8 cellular contexts compared by ENCODE assay signal in genomic region chr6:33586108-33586640, GRCh38. TPM values are rescaled to one million over a fixed set of nuclear protein-coding genes. Genes with fewer than 3 reads are reported as not detected.
DNase-seq lines count a peak whose midpoint lies in the region; ATAC-seq, FAIRE-seq and TF ChIP-seq lines count a peak whose summit lies in the region.

No MANE protein-coding gene starts in this region.

- no peak for TF ChIP-seq POLR2A in endothelial cell of umbilical vein (IDR thresholded peaks at IDR 0.05; ENCODE audit: low read depth, low read length)

- intact Hi-C loops in PC-3 (cut with micrococcal nuclease) (loop anchor here (10.0 kb wide), 1 partner anchor 91 kb away; no protein-coding TSS in a partner anchor), endothelial cell of umbilical vein (cut with micrococcal nuclease) (no loop called here)

- H2AFZ ChIP-seq in PC-3 (ENCODE audit: low read length) (peak overlapping the region; percentile 79; the same call in 1 of the 2 replicates), endothelial cell of umbilical vein (ENCODE audit: low read depth, low read length) (peak overlapping the region; percentile 89)

- H3K9me3 Mint-ChIP-seq in activated T-cell treated with anti-CD3 and anti-CD28 coated beads, Interleukin-2, amount 50 U/mL, for 72 hours: no peaks in the 10 kb centered on the region

- H3K4me3 ChIP-seq in PC-3 (ENCODE audit: low read length): no peak overlapping the region
- no peak overlapping the region for H3K4me3 ChIP-seq in endothelial cell of umbilical vein (replicated peaks in 1 of 3; ENCODE audit: insufficient read depth in 1 of 3, low read depth in 1 of 3, low read length in 3 of 3)

- H3K9me3 ChIP-seq in PC-3 (ENCODE audit: low read length) (no peaks in the 10 kb centered on the region), endothelial cell of umbilical vein (replicated peaks; ENCODE audit: control insufficient read depth, insufficient read depth, low read length) (no peaks in the 10 kb centered on the region)

- H3K27me3 ChIP-seq in PC-3 (ENCODE audit: low read length) (no peaks in the 10 kb centered on the region), endothelial cell of umbilical vein (ENCODE audit: control insufficient read depth in 2 of 2, insufficient read depth in 2 of 2, low read length in 2 of 2) (no peaks in the 10 kb centered on the region)

- BruUV-seq in PC-3 (replicated peaks; lab: Mats Ljungman, UMichigan) (no TSS peak), endothelial cell of umbilical vein (replicated peaks; lab: Mats Ljungman, UMichigan) (no TSS peak)

- DNase-seq in activated T-cell treated with anti-CD3 and anti-CD28 coated beads, Interleukin-2, amount 50 U/mL, for 72 hours: no peak
- DNase-seq in activated T-cell treated with anti-CD3 and anti-CD28 coated beads for 4 hours (no peak), PC-3 (no peak), endothelial cell of umbilical vein (ENCODE audit: low read depth, low spot score) (no peak)
- DNase-seq in stimulated activated naive CD8-positive, alpha-beta T cell treated with anti-CD3 and anti-CD28 coated beads, Interleukin-15, Interleukin-2, amounts not matched to agents 100 U/mL and 50 U/mL, for 24 hours: no peak

- H3K9me1 ChIP-seq in endothelial cell of umbilical vein (replicated peaks; ENCODE audit: control insufficient read depth, extremely low read depth, insufficient read depth, low read length): no peaks in the 10 kb centered on the region

- peaks cover 28% of the 10 kb centered on the region for H3K4me1 Mint-ChIP-seq in activated T-cell treated with anti-CD3 and anti-CD28 coated beads, Interleukin-2, amount 50 U/mL, for 72 hours (ENCODE audit: low read depth)

- H4K20me1 ChIP-seq in PC-3 (ENCODE audit: low read length) (no peaks in the 10 kb centered on the region), endothelial cell of umbilical vein (replicated peaks; ENCODE audit: control insufficient read depth, extremely low read depth, insufficient read depth, low read length) (no peaks in the 10 kb centered on the region)

- POLR2A ChIA-PET in PC-3 (lab: Charles Lee; ENCODE audit: unreplicated experiment) (no interaction called here), endothelial cell of umbilical vein (lab: Charles Lee) (no interaction called here)

- H3K27ac ChIP-seq in PC-3 (ENCODE audit: low read length) (no peak overlapping the region), endothelial cell of umbilical vein (ENCODE audit: insufficient read depth, low read depth, low read length) (no peak overlapping the region)

- H3K36me3 Mint-ChIP-seq in activated T-cell treated with anti-CD3 and anti-CD28 coated beads, Interleukin-2, amount 50 U/mL, for 72 hours (ENCODE audit: insufficient read depth in 2 of 2): no peaks in the 10 kb centered on the region

- peak overlapping the region; percentile 80 for H3K4me3 Mint-ChIP-seq in activated T-cell treated with anti-CD3 and anti-CD28 coated beads, Interleukin-2, amount 50 U/mL, for 72 hours

- peak overlapping the region; percentile 36; the same call in 1 of the 2 replicates for H3K4me2 ChIP-seq in PC-3 (ENCODE audit: low read length)
- H3K4me2 ChIP-seq in endothelial cell of umbilical vein (ENCODE audit: insufficient read depth, low read length): no peak overlapping the region

- H3K36me3 ChIP-seq in PC-3 (ENCODE audit: low read depth, low read length): no peaks in the 10 kb centered on the region
- no peaks in the 10 kb centered on the region for H3K36me3 ChIP-seq in endothelial cell of umbilical vein (ENCODE audit: control insufficient read depth in 2 of 2, extremely low read depth in 1 of 2, insufficient read depth in 2 of 2, low read length in 2 of 2)

- no peak overlapping the region for H3K9ac ChIP-seq in PC-3 (ENCODE audit: low read length)
- H3K9ac ChIP-seq in endothelial cell of umbilical vein (replicated peaks; ENCODE audit: extremely low read depth, insufficient read depth, low read length): no peak overlapping the region

- H3K79me2 ChIP-seq in PC-3 (ENCODE audit: low read length) (no peaks in the 10 kb centered on the region), endothelial cell of umbilical vein (ENCODE audit: control insufficient read depth, insufficient read depth, low read length) (no peaks in the 10 kb centered on the region)

- H3K4me1 ChIP-seq in PC-3 (ENCODE audit: insufficient read depth, low read length): peaks cover 25% of the 10 kb centered on the region
- peaks cover 24% of the 10 kb centered on the region for H3K4me1 ChIP-seq in endothelial cell of umbilical vein (ENCODE audit: control insufficient read depth, extremely low read depth, insufficient read depth, low read length)

- no peak for TF ChIP-seq CTCF in PC-3 (conservative IDR thresholded peaks at IDR 0.05; ENCODE audit: low read depth, low read length)
- no peak for TF ChIP-seq CTCF in endothelial cell of umbilical vein (IDR thresholded peaks at IDR 0.05; ENCODE audit: extremely low read depth in 1 of 2, insufficient read depth in 1 of 2, low read depth in 1 of 2, low read length in 2 of 2)

- no peak overlapping the region for H3K27ac Mint-ChIP-seq in activated T-cell treated with anti-CD3 and anti-CD28 coated beads, Interleukin-2, amount 50 U/mL, for 72 hours

- dilution Hi-C loops in endothelial cell of umbilical vein (cut with MboI; ENCODE audit: extremely low pct_ligation_motif_present, low sequenced_read_pairs): no loop called here

- H3K9me2 ChIP-seq in PC-3 (replicated peaks; ENCODE audit: low read length): no peaks in the 10 kb centered on the region

- no peaks in the 10 kb centered on the region for H3F3A ChIP-seq in PC-3 (ENCODE audit: low read length, unreplicated experiment)

- H3K27me3 Mint-ChIP-seq in activated T-cell treated with anti-CD3 and anti-CD28 coated beads, Interleukin-2, amount 50 U/mL, for 72 hours (ENCODE audit: low read depth): no peaks in the 10 kb centered on the region

- FAIRE-seq in endothelial cell of umbilical vein (lab: Jason Lieb, UNC): no peak

- peak in 1 of 2 donors; percentile 1 for ATAC-seq in activated T-cell treated with anti-CD3 and anti-CD28 coated beads, Interleukin-2, amount 50 U/mL, for 72 hours (replicated peaks in 1 of 2)
- ATAC-seq in PC-3 (no peak), HG03520 (IDR thresholded peaks at IDR 0.05; ENCODE audit: unreplicated experiment) (no peak), GM18519 (IDR thresholded peaks at IDR 0.05; ENCODE audit: low FRiP score, unreplicated experiment) (no peak), GM18867 (IDR thresholded peaks at IDR 0.05; ENCODE audit: unreplicated experiment) (no peak)
- peak; percentile 1 for ATAC-seq in stimulated activated naive CD8-positive, alpha-beta T cell treated with anti-CD3 and anti-CD28 coated beads, Interleukin-15, Interleukin-2, amounts not matched to agents 100 U/mL and 50 U/mL, for 24 hours

- CTCF ChIA-PET in PC-3 (lab: Charles Lee): interaction anchor here (0.6 to 1.0 kb wide), 2 partner anchors 49 to 160 kb away, joined by 3 read pairs; no protein-coding TSS in a partner anchor
- CTCF ChIA-PET in endothelial cell of umbilical vein (lab: Charles Lee): interaction anchor here (1.0 to 7.0 kb wide), 7 partner anchors 36 to 176 kb away, joined by 3 to 97 read pairs (median 4); no protein-coding TSS in a partner anchor

TF ChIP-seq in endothelial cell of umbilical vein, 7 proteins besides CTCF, POLR2A, EP300 and RAD21:
- TF ChIP-seq JUN (IDR thresholded peaks at IDR 0.05; ENCODE audit: borderline replicate concordance, insufficient read depth, insufficient read length, low read depth) (no peak), MAX (IDR thresholded peaks at IDR 0.05; ENCODE audit: insufficient read depth, insufficient read length) (no peak), GATA2 (IDR thresholded peaks at IDR 0.05; ENCODE audit: insufficient read depth, insufficient read length, low read depth, low read length) (no peak), FOS (IDR thresholded peaks at IDR 0.05; ENCODE audit: borderline replicate concordance, insufficient read depth, low read length) (no peak), EZH2 (IDR thresholded peaks at IDR 0.05; ENCODE audit: borderline replicate concordance, low read depth, low read length, severe bottlenecking) (no peak), POLR2AphosphoS5 (IDR thresholded peaks at IDR 0.05; ENCODE audit: insufficient read depth, low read depth, low read length) (no peak), MYC (IDR thresholded peaks at IDR 0.05; ENCODE audit: low read depth, low read length) (no peak)

RNA-seq across cellular contexts. Expression of gene BAK1, which starts 6.1 kb away (rescaled TPM):
- 10 to 100 TPM; 54.9 to 55.4 TPM for total RNA-seq in activated T-cell treated with anti-CD3 and anti-CD28 coated beads, Interleukin-2, amount 50 U/mL, for 72 hours
- 15.1 and 23.7 TPM in 2 replicates for total RNA-seq in PC-3 (2014; rRNA removed)
- 25.4 and 27.5 TPM in 2 replicates for total RNA-seq in endothelial cell of umbilical vein
- 37.1 and 39.8 TPM in 2 replicates for polyA plus RNA-seq in endothelial cell of umbilical vein
- 24.6 and 27.6 TPM in 2 replicates for polyA plus RNA-seq in endothelial cell of umbilical vein (2011; cell fraction: cytosol; rRNA removed)
- 15.3 and 17.0 TPM in 2 replicates for polyA plus RNA-seq in endothelial cell of umbilical vein (2011; cell fraction: nucleus; rRNA removed)
- polyA plus RNA-seq in endothelial cell of umbilical vein (2012): 29.1 and 30.7 TPM in 2 replicates
- polyA minus RNA-seq in endothelial cell of umbilical vein: 32.9 and 34.5 TPM in 2 replicates
- polyA minus RNA-seq in endothelial cell of umbilical vein (2011; cell fraction: cytosol; rRNA and poly(A)+ RNA removed): 19.3 TPM
- 6.8 and 7.2 TPM in 2 replicates for polyA minus RNA-seq in endothelial cell of umbilical vein (2011; cell fraction: nucleus; rRNA and poly(A)+ RNA removed)

RNA-seq across cellular contexts. Expression of gene ITPR3, which starts 34.9 kb away (rescaled TPM):
- 10 to 100 TPM; 49.9 to 52.5 TPM for total RNA-seq in activated T-cell treated with anti-CD3 and anti-CD28 coated beads, Interleukin-2, amount 50 U/mL, for 72 hours
- total RNA-seq in PC-3 (2014; rRNA removed): 41.8 and 50.6 TPM in 2 replicates
- total RNA-seq in endothelial cell of umbilical vein: 40.5 and 52.2 TPM in 2 replicates
- 28.8 and 31.9 TPM in 2 replicates for polyA plus RNA-seq in endothelial cell of umbilical vein
- 21.2 and 23.9 TPM in 2 replicates for polyA plus RNA-seq in endothelial cell of umbilical vein (2011; cell fraction: cytosol; rRNA removed)
- polyA plus RNA-seq in endothelial cell of umbilical vein (2011; cell fraction: nucleus; rRNA removed): 168 and 176 TPM in 2 replicates
- 31.8 and 34.2 TPM in 2 replicates for polyA plus RNA-seq in endothelial cell of umbilical vein (2012)
- polyA minus RNA-seq in endothelial cell of umbilical vein: 46.8 and 51.3 TPM in 2 replicates
- 53.1 TPM for polyA minus RNA-seq in endothelial cell of umbilical vein (2011; cell fraction: cytosol; rRNA and poly(A)+ RNA removed)
- 40.9 and 48.2 TPM in 2 replicates for polyA minus RNA-seq in endothelial cell of umbilical vein (2011; cell fraction: nucleus; rRNA and poly(A)+ RNA removed)
